Comparison of ENCODE assay signal across 13 cellular contexts in genomic region chr7:143393267-143394041, GRCh38. TPM values are rescaled to one million over a fixed set of nuclear protein-coding genes. Genes with fewer than 3 reads are reported as not detected.
DNase-seq lines count a peak whose midpoint lies in the region; ATAC-seq and TF ChIP-seq lines count a peak whose summit lies in the region.
"Had no signal": no experiment of that assay in that cellular context is flagged by ENCODE, and none has a peak within 500 bp of the region (broad histone marks: within the 10 kb centered on the region; RNA-seq: fewer than 3 reads in every experiment).

No MANE protein-coding gene starts in this region.

- H3K27ac Mint-ChIP-seq in CD8-positive, alpha-beta T cell = peak overlapping the region; percentile 66
- H3K27ac Mint-ChIP-seq in endothelial cell (ENCODE audit: unreplicated experiment) (no peak overlapping the region), nephron (peak overlapping the region in 2 of 3 experiments; percentile 42 to 66)
- H3K27ac Mint-ChIP-seq in stimulated activated memory B cell treated with anti-CD40 and anti-IgM and Interleukin-4, amounts not matched to agents 10 μg/mL and 1 μg/mL and 100 μg/mL, for 72 hours = no peak overlapping the region
- H3K27ac Mint-ChIP-seq: activated CD8-positive, alpha-beta memory T cell treated with anti-CD3 and anti-CD28 coated beads, Interleukin-2, amount 10 ng/mL, durations not matched to agents 7 days and 5 days had no signal

- no peaks in the 10 kb centered on the region for H3K9me3 ChIP-seq in CD8-positive, alpha-beta T cell (ENCODE audit: low read length)
- H3K9me3 ChIP-seq: BLaER1 treated with 17β-estradiol and CSF1 and Interleukin-3, amounts not matched to agents 10 nM and 100 nM had no signal

- TF ChIP-seq CTCF in CD8-positive, alpha-beta T cell (IDR thresholded peaks at IDR 0.05) = no peak
- TF ChIP-seq CTCF in endothelial cell (IDR thresholded peaks at IDR 0.05; ENCODE audit: unreplicated experiment) (no peak), nephron (IDR thresholded peaks at IDR 0.05; ENCODE audit: unreplicated experiment in 3 of 3) (no peak)

- H3K36me3 Mint-ChIP-seq in CD8-positive, alpha-beta T cell = peaks cover 87% of the 10 kb centered on the region
- peaks cover 21% of the 10 kb centered on the region for H3K36me3 Mint-ChIP-seq in endothelial cell (ENCODE audit: low read depth, unreplicated experiment)
- H3K36me3 Mint-ChIP-seq in nephron (ENCODE audit: low read depth) = peaks cover 39% of the 10 kb centered on the region
- H3K36me3 Mint-ChIP-seq in stimulated activated memory B cell treated with anti-CD40 and anti-IgM and Interleukin-4, amounts not matched to agents 10 μg/mL and 1 μg/mL and 100 μg/mL, for 72 hours = peaks cover 40% of the 10 kb centered on the region

- TF ChIP-seq RAD21 in Ishikawa (IDR thresholded peaks at IDR 0.05; ENCODE audit: low read depth) = no peak

- POLR2A ChIA-PET in CD8-positive, alpha-beta T cell (lab: Charles Lee) = interaction anchor here (1.2 to 2.1 kb wide), 4 partner anchors 9 to 18 kb away, joined by 3 to 8 read pairs (median 8); no protein-coding TSS in a partner anchor

- no peak for ATAC-seq in CD8-positive, alpha-beta T cell
- no peak for ATAC-seq in stimulated activated memory B cell treated with anti-CD40 and anti-IgM and Interleukin-4, amounts not matched to agents 10 μg/mL and 1 μg/mL and 100 μg/mL, for 72 hours
- ATAC-seq: activated CD8-positive, alpha-beta memory T cell treated with anti-CD3 and anti-CD28 coated beads, Interleukin-2, amount 10 ng/mL, durations not matched to agents 7 days and 5 days had no signal

- peaks cover 5% of the 10 kb centered on the region for H3K4me1 ChIP-seq in CD8-positive, alpha-beta T cell (ENCODE audit: insufficient read depth, low read length)

- no peaks in the 10 kb centered on the region for H3K9me3 Mint-ChIP-seq in CD8-positive, alpha-beta T cell
- no peaks in the 10 kb centered on the region for H3K9me3 Mint-ChIP-seq in endothelial cell (ENCODE audit: unreplicated experiment)
- H3K9me3 Mint-ChIP-seq in nephron = no peaks in the 10 kb centered on the region
- no peaks in the 10 kb centered on the region for H3K9me3 Mint-ChIP-seq in stimulated activated memory B cell treated with anti-CD40 and anti-IgM and Interleukin-4, amounts not matched to agents 10 μg/mL and 1 μg/mL and 100 μg/mL, for 72 hours

- no peaks in the 10 kb centered on the region for H3K27me3 ChIP-seq in CD8-positive, alpha-beta T cell (ENCODE audit: insufficient read depth, low read length)
- H3K27me3 ChIP-seq: BLaER1 treated with 17β-estradiol and CSF1 and Interleukin-3, amounts not matched to agents 10 nM and 100 nM had no signal

- no peak overlapping the region for H3K4me3 ChIP-seq in CD8-positive, alpha-beta T cell (ENCODE audit: low read depth, low read length)
- H3K4me3 ChIP-seq: BLaER1 treated with 17β-estradiol and CSF1 and Interleukin-3, amounts not matched to agents 10 nM and 100 nM had no signal

- intact Hi-C loops in CD8-positive, alpha-beta T cell (cut with DNase I, micrococcal nuclease) = no loop called here

- TF ChIP-seq EP300 in Ishikawa (IDR thresholded peaks at IDR 0.05; ENCODE audit: borderline replicate concordance) = no peak

- no peak for DNase-seq in CD8-positive, alpha-beta T cell
- DNase-seq in endothelial cell (ENCODE audit: low spot score) = no peak
- DNase-seq in 8988T = no peak
- no peak for DNase-seq in NCI-H146 (lab: John Stamatoyannopoulos, UW)
- DNase-seq in hypothalamus (lab: John Stamatoyannopoulos, UW) = no peak
- DNase-seq: activated CD8-positive, alpha-beta memory T cell treated with anti-CD3 and anti-CD28 coated beads, Interleukin-2, amount 10 ng/mL, durations not matched to agents 7 days and 5 days; anterior cingulate cortex; NCI-H345; RPMI8226 had no signal

- CTCF ChIA-PET in CD8-positive, alpha-beta T cell (lab: Charles Lee) = interaction anchor here (1.1 to 1.6 kb wide), 6 partner anchors 11 to 153 kb away, joined by 3 to 4 read pairs (median 3); no protein-coding TSS in a partner anchor

- no peak overlapping the region for H3K27ac ChIP-seq in CD8-positive, alpha-beta T cell (ENCODE audit: low read depth, low read length)
- H3K27ac ChIP-seq: BLaER1 treated with 17β-estradiol and CSF1 and Interleukin-3, amounts not matched to agents 10 nM and 100 nM had no signal

- H3K36me3 ChIP-seq in CD8-positive, alpha-beta T cell (ENCODE audit: insufficient read depth, low read length) = peaks cover 39% of the 10 kb centered on the region

- no peaks in the 10 kb centered on the region for H3K27me3 Mint-ChIP-seq in CD8-positive, alpha-beta T cell (ENCODE audit: low read depth)
- peaks cover 19% of the 10 kb centered on the region for H3K27me3 Mint-ChIP-seq in endothelial cell (ENCODE audit: unreplicated experiment)
- H3K27me3 Mint-ChIP-seq in nephron (ENCODE audit: low read depth) = peaks cover 4% of the 10 kb centered on the region
- no peaks in the 10 kb centered on the region for H3K27me3 Mint-ChIP-seq in stimulated activated memory B cell treated with anti-CD40 and anti-IgM and Interleukin-4, amounts not matched to agents 10 μg/mL and 1 μg/mL and 100 μg/mL, for 72 hours
- H3K27me3 Mint-ChIP-seq: activated CD8-positive, alpha-beta memory T cell treated with anti-CD3 and anti-CD28 coated beads, Interleukin-2, amount 10 ng/mL, durations not matched to agents 7 days and 5 days had no signal

- no peak overlapping the region for H3K4me3 Mint-ChIP-seq in CD8-positive, alpha-beta T cell
- H3K4me3 Mint-ChIP-seq in endothelial cell (ENCODE audit: unreplicated experiment) (peak overlapping the region; percentile 59), nephron (no peak overlapping the region)
- no peak overlapping the region for H3K4me3 Mint-ChIP-seq in stimulated activated memory B cell treated with anti-CD40 and anti-IgM and Interleukin-4, amounts not matched to agents 10 μg/mL and 1 μg/mL and 100 μg/mL, for 72 hours
- H3K4me3 Mint-ChIP-seq: activated CD8-positive, alpha-beta memory T cell treated with anti-CD3 and anti-CD28 coated beads, Interleukin-2, amount 10 ng/mL, durations not matched to agents 7 days and 5 days had no signal

- H3K4me1 Mint-ChIP-seq in CD8-positive, alpha-beta T cell (ENCODE audit: low read depth) = peaks cover 29% of the 10 kb centered on the region
- peaks cover 37% of the 10 kb centered on the region for H3K4me1 Mint-ChIP-seq in endothelial cell (ENCODE audit: unreplicated experiment)
- peaks cover 19% of the 10 kb centered on the region for H3K4me1 Mint-ChIP-seq in nephron
- no peaks in the 10 kb centered on the region for H3K4me1 Mint-ChIP-seq in stimulated activated memory B cell treated with anti-CD40 and anti-IgM and Interleukin-4, amounts not matched to agents 10 μg/mL and 1 μg/mL and 100 μg/mL, for 72 hours

TF ChIP-seq in Ishikawa, 13 proteins besides CTCF, POLR2A, EP300 and RAD21:
- no peak for TF ChIP-seq EGR1 (IDR thresholded peaks at IDR 0.05)
- peak; percentile 47; the same call in 1 of the 2 replicates for TF ChIP-seq NFIC (IDR thresholded peaks at IDR 0.05)
- TF ChIP-seq TCF12 (IDR thresholded peaks at IDR 0.05; ENCODE audit: low read depth) = no peak
- no peak for TF ChIP-seq YY1 (IDR thresholded peaks at IDR 0.05; ENCODE audit: low read depth)
- no peak for TF ChIP-seq FOXM1 (IDR thresholded peaks at IDR 0.05; ENCODE audit: borderline replicate concordance, low read depth)
- peak; percentile 54; the same call in 1 of the 2 replicates for TF ChIP-seq CEBPB (IDR thresholded peaks at IDR 0.05)

RNA-seq across cellular contexts. Expression of gene ZYX, which starts 12.3 kb away (rescaled TPM):
- 100 to 1,000 TPM; 107 to 111 TPM for total RNA-seq in CD8-positive, alpha-beta T cell
- 237 TPM for total RNA-seq in endothelial cell (ENCODE audit: unreplicated experiment)

RNA-seq across cellular contexts. Expression of gene EPHA1, which starts 15.2 kb away (rescaled TPM):
- total RNA-seq in CD8-positive, alpha-beta T cell = 10 to 100 TPM in 1 of 2 experiments, 1 to 10 TPM in 1; 8.3 to 13.1 TPM
- total RNA-seq in endothelial cell (ENCODE audit: unreplicated experiment) = 7.1 TPM

RNA-seq across cellular contexts. Expression of gene FAM131B, which starts 30.9 kb away (rescaled TPM):
- under 1 TPM; 0.30 to 0.36 TPM for total RNA-seq in CD8-positive, alpha-beta T cell
- total RNA-seq in endothelial cell (ENCODE audit: unreplicated experiment) = 1.0 TPM

RNA-seq across cellular contexts. Expression of gene TAS2R60, which starts 49.8 kb away (rescaled TPM):
- total RNA-seq in CD8-positive, alpha-beta T cell = not detected
- total RNA-seq in endothelial cell (ENCODE audit: unreplicated experiment) = not detected
- total RNA-seq: activated CD8-positive, alpha-beta memory T cell treated with anti-CD3 and anti-CD28 coated beads, Interleukin-2, amount 10 ng/mL, durations not matched to agents 7 days and 5 days had no signal

Comparison
In these comparisons a context has a peak if more than half of its experiments do, and no peak if none do; other contexts are left out.
1. H3K27ac Mint-ChIP-seq: peak in CD8-positive, alpha-beta T cell (single experiment) and nephron (2 of 3); none in endothelial cell (single experiment) and stimulated activated memory B cell treated with anti-CD40 and anti-IgM and Interleukin-4, amounts not matched to agents 10 μg/mL and 1 μg/mL and 100 μg/mL, for 72 hours (single experiment).